In genomic region chr17:74296548-74296936, GRCh38 we compare ENCODE assay signal across 1 cellular context.
TF ChIP-seq lines count a peak whose summit lies in the region.

No MANE protein-coding gene starts in this region.

TF ChIP-seq in K562, 482 proteins besides CTCF, POLR2A, EP300 and RAD21 (continued from another document and continues in another):
- TF ChIP-seq AFF1 (IDR thresholded peaks at IDR 0.05; ENCODE audit: low read depth in 1 of 2, partially characterized antibody in 2 of 2) (peak in 1 of 2 experiments; percentile 22), ERF (CRISPR knock-in tag; IDR thresholded peaks at IDR 0.05) (no peak), SIN3A (IDR thresholded peaks at IDR 0.05; ENCODE audit: borderline replicate concordance in 2 of 2, control insufficient read depth in 1 of 2, low read depth in 2 of 2, low read length in 2 of 2) (no peak), ZBTB43 (CRISPR knock-in tag; IDR thresholded peaks at IDR 0.05) (no peak), RFX7 (CRISPR knock-in tag; IDR thresholded peaks at IDR 0.05) (no peak), KLF10 (CRISPR knock-in tag; IDR thresholded peaks at IDR 0.05) (no peak), POU5F1 (IDR thresholded peaks at IDR 0.05; ENCODE audit: borderline replicate concordance, low read depth, low read length, partially characterized antibody) (peak; percentile 31), ADNP (tag; IDR thresholded peaks at IDR 0.05) (0 out of 2 replicates have a peak, but pooled peaks have one; percentile 27), ZBTB9 (CRISPR knock-in tag; IDR thresholded peaks at IDR 0.05) (no peak), SRSF3 (IDR thresholded peaks at IDR 0.05; ENCODE audit: insufficient read depth, low read length) (no peak), FOSL1 (tag; conservative IDR thresholded peaks at IDR 0.05) (peak; percentile 73), KAT2B (IDR thresholded peaks at IDR 0.05; ENCODE audit: low read depth, low read length) (no peak), DMBX1 (CRISPR knock-in tag; IDR thresholded peaks at IDR 0.05; ENCODE audit: borderline replicate concordance) (peak; percentile 44; the same call in 1 of the 2 replicates), XRCC5 (IDR thresholded peaks at IDR 0.05; ENCODE audit: low read depth, low read length) (peak; percentile 83), ZNF354B (CRISPR knock-in tag; IDR thresholded peaks at IDR 0.05) (no peak), E2F1 (CRISPR knock-in tag; IDR thresholded peaks at IDR 0.05) (no peak), HINFP (tag; conservative IDR thresholded peaks at IDR 0.05; ENCODE audit: low read depth) (no peak), CHD7 (IDR thresholded peaks at IDR 0.05; ENCODE audit: low read depth, low read length) (no peak), ZBTB5 (IDR thresholded peaks at IDR 0.05) (no peak), L3MBTL2 (IDR thresholded peaks at IDR 0.05) (peak; percentile 76), ZNF740 (CRISPR knock-in tag; IDR thresholded peaks at IDR 0.05) (no peak), ZNF740 (tag; IDR thresholded peaks at IDR 0.05) (no peak), RBM34 (IDR thresholded peaks at IDR 0.05; ENCODE audit: borderline replicate concordance, insufficient read depth, low read length) (no peak), LCOR (CRISPR knock-in tag; IDR thresholded peaks at IDR 0.05) (0 out of 2 replicates have a peak, but pooled peaks have one; percentile 77), RNF219 (CRISPR knock-in tag; IDR thresholded peaks at IDR 0.05) (no peak), DIDO1 (tag; IDR thresholded peaks at IDR 0.05; ENCODE audit: low read depth) (no peak), FOS (IDR thresholded peaks at IDR 0.05; ENCODE audit: extremely low read depth, insufficient read length) (no peak)
